15 cellular contexts compared by ENCODE assay signal in the genomic region with DNA sequence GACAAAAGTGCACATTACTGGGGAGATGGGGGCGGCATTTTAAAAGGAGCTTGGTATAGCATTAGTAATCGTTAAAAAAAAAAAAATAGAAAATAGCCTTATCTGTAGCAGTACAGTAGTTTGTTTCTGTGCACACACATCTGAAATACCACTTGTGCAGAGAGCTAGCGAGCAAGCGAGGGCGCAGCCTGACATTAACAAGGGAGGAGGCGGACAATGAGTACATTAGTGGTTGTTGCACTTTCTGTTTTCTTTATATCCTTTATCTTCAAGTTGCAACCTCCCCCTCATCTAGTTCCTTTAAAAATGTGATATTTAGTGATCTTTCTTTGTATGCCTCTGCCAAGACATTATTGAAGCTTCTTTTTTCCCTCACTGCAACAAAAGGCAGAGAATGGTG. TPM values are rescaled to one million over a fixed set of nuclear protein-coding genes. Genes with fewer than 3 reads are reported as not detected.
DNase-seq lines count a peak whose midpoint lies in the region; ATAC-seq and TF ChIP-seq lines count a peak whose summit lies in the region.
"Had no signal": no experiment of that assay in that cellular context is flagged by ENCODE, and none has a peak within 500 bp of the region (broad histone marks: within the 10 kb centered on the region; RNA-seq: fewer than 3 reads in every experiment).

No MANE protein-coding gene starts in this region.

- WGBS in upper lobe of left lung, 2 donors: 53 to 63% methylated on average over 6 of the region's 6 CpGs

- H3K27ac ChIP-seq in angular gyrus (ENCODE audit: low read depth, low read length) (peak overlapping the region; percentile 49), upper lobe of left lung (peak overlapping the region in 2 of 4 donors; percentile 15 to 52)
- H3K27ac ChIP-seq: esophagus muscularis mucosa, HL-60, KMS-11, thoracic aorta had no signal

- DNase-seq in Right ventricle myocardium superior (no peak), upper lobe of left lung (peak in 1 of 2 donors; percentile 32), T-helper 17 cell (no peak), RKO (ENCODE audit: low spot score) (no peak), SHP77 (lab: John Stamatoyannopoulos, UW) (no peak)
- DNase-seq: cortex of kidney; RPMI8226; stimulated activated CD4-positive, alpha-beta T cell treated with anti-CD3 and anti-CD28 coated beads, Interleukin-12 subunit alpha, Interleukin-12 subunit beta, amount 100 ng/mL, for 4 hours had no signal

- peaks cover 25% of the 10 kb centered on the region for H3K36me3 Mint-ChIP-seq in nephron (ENCODE audit: low read depth)
- peaks cover 9% of the 10 kb centered on the region for H3K36me3 Mint-ChIP-seq in T-helper 17 cell (ENCODE audit: low read depth)

- no peaks in the 10 kb centered on the region for H3K27me3 ChIP-seq in upper lobe of left lung
- H3K27me3 ChIP-seq: esophagus muscularis mucosa had no signal

- H3K4me1 ChIP-seq in upper lobe of left lung: peaks cover 4 to 22% (median 8%) of the 10 kb centered on the region in 4 donors

- H3K27me3 Mint-ChIP-seq in nephron (ENCODE audit: low read depth) (no peaks in the 10 kb centered on the region), T-helper 17 cell (no peaks in the 10 kb centered on the region)

- peak overlapping the region; percentile 56 to 84 (median 67) for H3K27ac Mint-ChIP-seq in nephron
- no peak overlapping the region for H3K27ac Mint-ChIP-seq in T-helper 17 cell

- H3K9me3 ChIP-seq in upper lobe of left lung (no peaks in the 10 kb centered on the region), T-helper 17 cell (ENCODE audit: control insufficient read depth, low read length, poor library complexity, severe bottlenecking) (no peaks in the 10 kb centered on the region)
- H3K9me3 ChIP-seq: esophagus muscularis mucosa, thoracic aorta had no signal

- H3K4me3 Mint-ChIP-seq in nephron: peak overlapping the region in 2 of 3 experiments; percentile 23 to 50
- H3K4me3 Mint-ChIP-seq in T-helper 17 cell: no peak overlapping the region
- H3K4me3 Mint-ChIP-seq: T-helper 2 cell treated with Interferon-gamma antibody and Interleukin-4, amounts not matched to agents 5 μg/mL and 100 μg/mL, for 36 hours had no signal

- no peak for TF ChIP-seq EP300 in upper lobe of left lung (IDR thresholded peaks at IDR 0.05)

- H3K4me3 ChIP-seq in upper lobe of left lung: peak overlapping the region in 1 of 4 donors; percentile 15
- H3K4me3 ChIP-seq: esophagus muscularis mucosa, thoracic aorta had no signal

- TF ChIP-seq CTCF in nephron (IDR thresholded peaks at IDR 0.05; ENCODE audit: unreplicated experiment in 3 of 3): no peak
- TF ChIP-seq CTCF in upper lobe of left lung (IDR thresholded peaks at IDR 0.05): no peak

- TF ChIP-seq POLR2A in upper lobe of left lung (IDR thresholded peaks at IDR 0.05): no peak

- intact Hi-C loops in Right ventricle myocardium superior (cut with DNase I): loop anchor here (10.0 kb wide), 1 partner anchor 51 kb away; no protein-coding TSS in a partner anchor

- no peaks in the 10 kb centered on the region for H3K9me3 Mint-ChIP-seq in nephron
- H3K9me3 Mint-ChIP-seq: T-helper 2 cell treated with Interferon-gamma antibody and Interleukin-4, amounts not matched to agents 5 μg/mL and 100 μg/mL, for 36 hours had no signal

- H3K4me1 Mint-ChIP-seq in nephron (peaks cover 47% of the 10 kb centered on the region), T-helper 17 cell (peaks cover 3% of the 10 kb centered on the region)

- ATAC-seq in Right ventricle myocardium superior (ENCODE audit: poor library complexity): peak; percentile 63
- ATAC-seq in upper lobe of left lung (ENCODE audit: low FRiP score in 2 of 2): peak; percentile 44 to 47
- ATAC-seq in T-helper 17 cell: no peak

- H3K36me3 ChIP-seq in upper lobe of left lung: no peaks in the 10 kb centered on the region
- H3K36me3 ChIP-seq: thoracic aorta had no signal

RNA-seq across cellular contexts. Expression of gene PTPDC1, which starts 0.9 kb away (rescaled TPM):
- total RNA-seq in Right ventricle myocardium superior (8.4 TPM), upper lobe of left lung (10 to 100 TPM in 4 of 6 donors, 1 to 10 TPM in 2; 9.0 to 24.5 (median 16.6) TPM), T-helper 17 cell (1 to 10 TPM; 2.4 to 2.8 TPM)
